8 cellular contexts compared by ENCODE assay signal in the genomic region with DNA sequence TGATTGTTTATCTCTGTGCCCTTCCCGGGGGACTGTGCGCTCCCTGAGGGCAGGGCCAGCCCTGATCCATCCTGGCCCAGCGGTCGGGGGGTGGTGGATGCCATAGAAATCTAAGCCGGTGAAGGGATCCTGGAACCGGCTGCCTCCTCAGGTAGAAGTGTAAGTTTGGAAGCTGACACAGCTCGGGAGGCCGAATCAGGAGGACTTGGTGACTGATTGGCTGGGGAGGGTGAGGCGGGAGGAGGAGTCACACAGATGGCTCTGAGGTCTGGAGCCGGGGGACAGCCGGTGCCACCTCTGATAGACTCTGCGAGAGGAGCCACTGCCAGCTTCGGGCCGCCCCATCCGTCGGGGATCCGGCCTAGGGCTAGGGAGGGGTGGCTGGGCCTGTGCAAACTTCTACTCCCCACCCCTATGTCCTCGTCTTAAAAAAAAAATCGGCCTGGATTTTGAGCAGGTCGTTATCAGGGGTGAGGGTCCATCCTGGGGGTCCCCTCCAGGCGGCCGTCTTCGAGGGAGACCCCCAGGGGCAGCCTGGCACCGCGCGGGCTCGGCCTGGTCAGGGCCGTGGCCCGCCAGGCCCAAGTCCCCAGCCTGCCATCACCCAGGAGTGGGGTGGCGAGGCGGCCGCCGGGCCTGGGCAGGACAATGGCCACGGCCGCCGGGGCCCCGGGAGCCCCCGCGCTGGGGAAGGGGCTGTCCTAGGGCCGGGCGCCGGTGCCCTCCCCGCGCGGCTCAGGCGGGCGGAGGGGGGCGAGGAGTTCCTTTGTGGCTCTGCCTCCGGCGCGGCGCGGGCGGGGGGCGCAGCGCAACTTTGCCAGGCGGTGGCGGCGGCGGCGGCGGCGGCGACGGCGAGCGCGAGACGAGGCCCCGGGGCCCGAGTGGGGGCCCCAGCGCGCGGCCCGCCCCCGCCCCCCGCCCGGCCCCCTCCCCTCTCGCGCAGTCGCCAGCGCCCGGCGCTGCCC. TPM values are rescaled to one million over a fixed set of nuclear protein-coding genes. Genes with fewer than 3 reads are reported as not detected.
A peak's percentile ranks its signal among the peaks of the same experiment; 100 is the strongest.
DNase-seq lines count a peak whose midpoint lies in the region; ATAC-seq, FAIRE-seq and TF ChIP-seq lines count a peak whose summit lies in the region.

No MANE protein-coding gene starts in this region.

- FAIRE-seq in GM12892 (lab: Jason Lieb, UNC): peak; percentile 78
- FAIRE-seq in HTR-8/SVneo (lab: Jason Lieb, UNC): peak; percentile 4
- FAIRE-seq in urothelium cell line (lab: Jason Lieb, UNC): no peak

- TF ChIP-seq POLR2A in GM12892 (IDR thresholded peaks at IDR 0.05; ENCODE audit: low read depth, low read length): peak; percentile 43; the same call in 1 of the 2 replicates

- POLR2A ChIA-PET in activated naive CD8-positive, alpha-beta T cell treated with anti-CD3 and anti-CD28 coated beads, Interleukin-2, amount 10 ng/mL, durations not matched to agents 7 days and 5 days (lab: Charles Lee): interaction anchor here (0.8 kb wide), 1 partner anchor 129 kb away, joined by 4 read pairs; no protein-coding TSS in a partner anchor

- no peak for TF ChIP-seq CTCF in osteocyte (IDR thresholded peaks at IDR 0.05)

- peak; percentile 29 for ATAC-seq in activated naive CD8-positive, alpha-beta T cell treated with anti-CD3 and anti-CD28 coated beads, Interleukin-2, amount 10 ng/mL, durations not matched to agents 7 days and 5 days (ENCODE audit: low read depth)

- H3K4me1 Mint-ChIP-seq in activated naive CD8-positive, alpha-beta T cell treated with anti-CD3 and anti-CD28 coated beads, Interleukin-2, amount 10 ng/mL, durations not matched to agents 7 days and 5 days: peaks cover 15% of the 10 kb centered on the region
- peaks cover 33% of the 10 kb centered on the region for H3K4me1 Mint-ChIP-seq in osteocyte (ENCODE audit: unreplicated experiment)

- no peaks in the 10 kb centered on the region for H3K9me3 Mint-ChIP-seq in activated naive CD8-positive, alpha-beta T cell treated with anti-CD3 and anti-CD28 coated beads, Interleukin-2, amount 10 ng/mL, durations not matched to agents 7 days and 5 days
- H3K9me3 Mint-ChIP-seq in osteocyte (ENCODE audit: unreplicated experiment): no peaks in the 10 kb centered on the region

- intact Hi-C loops in cardiac septum (cut with DNase I): loop anchor here (5.0 kb wide), 2 partner anchors 42 to 128 kb away; no protein-coding TSS in a partner anchor

- peaks cover 12% of the 10 kb centered on the region for H3K27me3 Mint-ChIP-seq in activated naive CD8-positive, alpha-beta T cell treated with anti-CD3 and anti-CD28 coated beads, Interleukin-2, amount 10 ng/mL, durations not matched to agents 7 days and 5 days
- H3K27me3 Mint-ChIP-seq in osteocyte (ENCODE audit: unreplicated experiment): peaks cover 8% of the 10 kb centered on the region

- H3K27ac Mint-ChIP-seq in activated naive CD8-positive, alpha-beta T cell treated with anti-CD3 and anti-CD28 coated beads, Interleukin-2, amount 10 ng/mL, durations not matched to agents 7 days and 5 days: no peak overlapping the region
- H3K27ac Mint-ChIP-seq in osteocyte (ENCODE audit: unreplicated experiment): peak overlapping the region; percentile 57

- DNase-seq in GM12892 (ENCODE audit: insufficient read length) (peak; percentile 36), HTR-8/SVneo (ENCODE audit: insufficient read length, low spot score) (peak; percentile 48), SHP77 treated with DMSO at 0.1 percent for 48 hours (lab: John Stamatoyannopoulos, UW) (peak; percentile 31), cardiac septum (ENCODE audit: low spot score) (peak; percentile 86), osteocyte (ENCODE audit: extremely low spot score, unreplicated experiment) (no peak), urothelium cell line (ENCODE audit: low spot score) (peak; percentile 44), amniotic stem cell (lab: John Stamatoyannopoulos, UW) (no peak)
- peak; percentile 59 for DNase-seq in activated naive CD8-positive, alpha-beta T cell treated with anti-CD3 and anti-CD28 coated beads, Interleukin-2, amount 10 ng/mL, durations not matched to agents 7 days and 5 days

- H3K36me3 Mint-ChIP-seq in activated naive CD8-positive, alpha-beta T cell treated with anti-CD3 and anti-CD28 coated beads, Interleukin-2, amount 10 ng/mL, durations not matched to agents 7 days and 5 days: peaks cover 3% of the 10 kb centered on the region
- H3K36me3 Mint-ChIP-seq in osteocyte (ENCODE audit: unreplicated experiment): peaks cover 7% of the 10 kb centered on the region

- peak overlapping the region; percentile 28 for H3K4me3 Mint-ChIP-seq in activated naive CD8-positive, alpha-beta T cell treated with anti-CD3 and anti-CD28 coated beads, Interleukin-2, amount 10 ng/mL, durations not matched to agents 7 days and 5 days
- H3K4me3 Mint-ChIP-seq in osteocyte (ENCODE audit: unreplicated experiment): peak overlapping the region; percentile 53

RNA-seq across cellular contexts. Expression of gene ZNF362, which starts 0.7 kb away (rescaled TPM):
- polyA plus RNA-seq in GM12892 (2012; ENCODE audit: missing spikeins): 1.9 TPM
- total RNA-seq in activated naive CD8-positive, alpha-beta T cell treated with anti-CD3 and anti-CD28 coated beads, Interleukin-2, amount 10 ng/mL, durations not matched to agents 7 days and 5 days: 10 to 100 TPM; 18.8 to 23.1 TPM
- total RNA-seq in cardiac septum: 30.3 TPM
- 97.0 and 110 TPM in 2 replicates for total RNA-seq in osteocyte

Comparison
In these comparisons a context has a peak if more than half of its experiments do, and no peak if none do; other contexts are left out.
1. DNase-seq: peak in GM12892 (single experiment), HTR-8/SVneo (single experiment), SHP77 treated with DMSO at 0.1 percent for 48 hours (single experiment), activated naive CD8-positive, alpha-beta T cell treated with anti-CD3 and anti-CD28 coated beads, Interleukin-2, amount 10 ng/mL, durations not matched to agents 7 days and 5 days (single experiment), cardiac septum (single experiment) and urothelium cell line (single experiment); none in osteocyte (single experiment) and amniotic stem cell (single experiment).